ENCODE assay signal across 13 cellular contexts in the genomic region with DNA sequence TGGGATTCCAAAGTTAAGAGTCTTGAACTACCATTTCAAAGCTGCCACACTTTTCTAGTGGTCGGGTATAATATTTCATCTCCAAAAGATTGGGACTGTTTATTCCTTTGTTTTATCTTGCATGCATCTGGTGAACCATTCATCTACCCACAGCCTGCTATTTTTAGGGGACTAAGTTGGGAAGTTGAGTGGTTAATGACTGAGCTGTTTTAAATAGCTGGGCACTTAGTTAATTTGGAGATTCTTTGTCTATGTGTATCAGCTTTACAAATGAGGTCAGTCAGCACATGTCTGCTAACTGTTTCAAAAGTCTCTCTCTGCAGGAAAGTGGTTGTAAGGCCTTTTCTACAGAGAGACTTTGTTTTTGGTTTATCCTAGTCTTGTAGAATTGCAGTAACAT. TPM values are rescaled to one million over a fixed set of nuclear protein-coding genes. Genes with fewer than 3 reads are reported as not detected.
DNase-seq lines count a peak whose midpoint lies in the region; ATAC-seq and TF ChIP-seq lines count a peak whose summit lies in the region.
"Had no signal": no experiment of that assay in that cellular context is flagged by ENCODE, and none has a peak within 500 bp of the region (broad histone marks: within the 10 kb centered on the region; RNA-seq: fewer than 3 reads in every experiment).

No MANE protein-coding gene starts in this region.

- ATAC-seq in WTC11: no peak
- ATAC-seq in heart right ventricle: peak in 6 of 8 donors; percentile 25 to 84 (median 72)
- ATAC-seq in CD8-positive, alpha-beta T cell: no peak

- H4K20me1 ChIP-seq in mammary epithelial cell (ENCODE audit: insufficient read depth, low read length): no peaks in the 10 kb centered on the region
- H4K20me1 ChIP-seq in H9 (ENCODE audit: control insufficient read depth, insufficient read depth, insufficient read length): no peaks in the 10 kb centered on the region

- H3K56ac ChIP-seq in H9 (ENCODE audit: insufficient read length, low read depth, low read length): no peak overlapping the region

- no peak overlapping the region for H2BK20ac ChIP-seq in H9 (ENCODE audit: low read depth, low read length, poor library complexity, severe bottlenecking)

- H3K23me2 ChIP-seq in H9 (ENCODE audit: insufficient read length, low read depth, low read length, poor library complexity, severe bottlenecking): no peaks in the 10 kb centered on the region

- no peak overlapping the region for H2AK5ac ChIP-seq in H9 (ENCODE audit: insufficient read length, low read length)

- H3K9ac ChIP-seq in mammary epithelial cell (ENCODE audit: insufficient read depth, low read length): no peak overlapping the region
- H3K9ac ChIP-seq in H9 (ENCODE audit: extremely low read depth, insufficient read length, low read length): no peak overlapping the region

- peak overlapping the region; percentile 20 for H3K4me2 ChIP-seq in mammary epithelial cell (ENCODE audit: insufficient read depth, low read depth, low read length)
- no peak overlapping the region for H3K4me2 ChIP-seq in H9 (ENCODE audit: insufficient read depth, insufficient read length, low read length)

- H3K27me3 Mint-ChIP-seq in WTC11 (ENCODE audit: low read depth) (no peaks in the 10 kb centered on the region), H9 (ENCODE audit: low read depth) (no peaks in the 10 kb centered on the region)
- no peaks in the 10 kb centered on the region for H3K27me3 Mint-ChIP-seq in CD8-positive, alpha-beta T cell (ENCODE audit: low read depth)

- H3K4me1 ChIP-seq in mammary epithelial cell (ENCODE audit: insufficient read depth, low read length) (peaks cover 8% of the 10 kb centered on the region), breast epithelium (no peaks in the 10 kb centered on the region), heart right ventricle (peaks cover 0 to 80% (median 55%) of the 10 kb centered on the region in 9 donors), H9 (ENCODE audit: insufficient read depth, low read length) (no peaks in the 10 kb centered on the region; the same call in 1 of the 2 replicates)
- no peaks in the 10 kb centered on the region for H3K4me1 ChIP-seq in CD8-positive, alpha-beta T cell (ENCODE audit: insufficient read depth, low read length)

- no peak overlapping the region for H2BK120ac ChIP-seq in H9 (ENCODE audit: low read depth, low read length, poor library complexity, severe bottlenecking)

- H3K4me3 Mint-ChIP-seq in WTC11 (no peak overlapping the region), H9 (no peak overlapping the region)
- H3K4me3 Mint-ChIP-seq in CD8-positive, alpha-beta T cell: no peak overlapping the region

- 0 out of 2 replicates have a peak overlapping the region, but pooled peaks have one; percentile 38 for H3K27ac Mint-ChIP-seq in WTC11
- H3K27ac Mint-ChIP-seq in H9: no peak overlapping the region
- H3K27ac Mint-ChIP-seq in CD8-positive, alpha-beta T cell: no peak overlapping the region

- no peaks in the 10 kb centered on the region for H3K9me3 ChIP-seq in mammary epithelial cell (replicated peaks; ENCODE audit: insufficient read depth, low read length)
- H3K9me3 ChIP-seq in breast epithelium: no peaks in the 10 kb centered on the region
- H3K9me3 ChIP-seq in heart right ventricle: no peaks in the 10 kb centered on the region
- H3K9me3 ChIP-seq in H9 (ENCODE audit: control insufficient read depth, low read depth, low read length): no peaks in the 10 kb centered on the region
- no peaks in the 10 kb centered on the region for H3K9me3 ChIP-seq in CD8-positive, alpha-beta T cell (ENCODE audit: low read length)
- H3K9me3 ChIP-seq: spleen, stomach had no signal

- H3K36me3 Mint-ChIP-seq in WTC11 (no peaks in the 10 kb centered on the region), H9 (ENCODE audit: insufficient read depth in 1 of 3, low read depth in 3 of 3) (peaks cover 0 to 7% (median 0%) of the 10 kb centered on the region in 3 experiments; a peak in 1 of 7 replicates)
- no peaks in the 10 kb centered on the region for H3K36me3 Mint-ChIP-seq in CD8-positive, alpha-beta T cell

- H4K5ac ChIP-seq in H9 (ENCODE audit: insufficient read length, low read depth, low read length): no peak overlapping the region

- H3K4me3 ChIP-seq in mammary epithelial cell (replicated peaks in 1 of 3; ENCODE audit: insufficient read depth in 1 of 3, low read depth in 2 of 3, low read length in 3 of 3) (no peak overlapping the region), breast epithelium (no peak overlapping the region), heart right ventricle (no peak overlapping the region)
- no peak overlapping the region for H3K4me3 ChIP-seq in CD8-positive, alpha-beta T cell (ENCODE audit: low read depth, low read length)
- H3K4me3 ChIP-seq: spleen, stomach had no signal

- no peak overlapping the region for H3K4ac ChIP-seq in H9 (ENCODE audit: low read depth, low read length)

- no peak overlapping the region for H4K8ac ChIP-seq in H9 (replicated peaks; ENCODE audit: insufficient read length, low read depth, low read length)

- H4K91ac ChIP-seq in H9 (ENCODE audit: insufficient read length, low read depth, low read length): no peak overlapping the region

- no peak for TF ChIP-seq POLR2A in breast epithelium (IDR thresholded peaks at IDR 0.05)

- intact Hi-C loops in mammary epithelial cell (cut with micrococcal nuclease): loop anchor here (5.0 kb wide), 1 partner anchor 43 kb away; no protein-coding TSS in a partner anchor
- intact Hi-C loops in breast epithelium (cut with DNase I; ENCODE audit: low total_unique reads): no loop called here
- intact Hi-C loops in heart right ventricle (cut with DNase I): loop anchor here in 1 of 10 donors (5.0 kb wide), 1 partner anchor 63 kb away; no protein-coding TSS in a partner anchor
- intact Hi-C loops in CD8-positive, alpha-beta T cell (cut with DNase I, micrococcal nuclease): loop anchor here in 1 of 2 experiments (10.0 kb wide), 1 partner anchor 1629 kb away; a partner anchor contains a TSS

- H3K23ac ChIP-seq in H9 (ENCODE audit: insufficient read length, low read depth, low read length): no peak overlapping the region

- dilution Hi-C loops in mammary epithelial cell (cut with HindIII; ENCODE audit: low sequenced_read_pairs): no loop called here

- no peaks in the 10 kb centered on the region for H3K79me1 ChIP-seq in H9 (ENCODE audit: insufficient read depth, low read depth, low read length, poor library complexity, severe bottlenecking)

- no peak overlapping the region for H3K18ac ChIP-seq in H9 (ENCODE audit: insufficient read length, low read depth, low read length)

- H3K27me3 ChIP-seq in mammary epithelial cell (ENCODE audit: insufficient read depth, low read length): no peaks in the 10 kb centered on the region
- H3K27me3 ChIP-seq in breast epithelium: no peaks in the 10 kb centered on the region
- H3K27me3 ChIP-seq in heart right ventricle: no peaks in the 10 kb centered on the region
- no peaks in the 10 kb centered on the region for H3K27me3 ChIP-seq in H9 (ENCODE audit: insufficient read depth, low read length)
- no peaks in the 10 kb centered on the region for H3K27me3 ChIP-seq in CD8-positive, alpha-beta T cell (ENCODE audit: insufficient read depth, low read length)
- H3K27me3 ChIP-seq: spleen, stomach had no signal

- no peak overlapping the region for H2BK12ac ChIP-seq in H9 (ENCODE audit: insufficient read length, low read depth, low read length)

- H2AFZ ChIP-seq in mammary epithelial cell (ENCODE audit: low read depth, low read length): no peak overlapping the region
- no peak overlapping the region for H2AFZ ChIP-seq in H9 (ENCODE audit: low read length)

- WGBS in mammary epithelial cell (ENCODE audit: low coverage, missing lambda C conversion rate): 0% methylated on average over 1 of the region's 1 CpG
- 9 to 13% methylated on average over 1 of the region's 1 CpG for WGBS in heart right ventricle, 2 donors
- WGBS in H9 (ENCODE audit: extremely low coverage, insufficient read length, low lambda C conversion rate): no CpG with 5 or more reads among the region's 1 CpG

- no TSS peak for BruUV-seq in mammary epithelial cell (replicated peaks; lab: Mats Ljungman, UMichigan)

- H3K36me3 ChIP-seq in mammary epithelial cell (ENCODE audit: insufficient read depth, low read length) (peaks cover 2% of the 10 kb centered on the region), breast epithelium (no peaks in the 10 kb centered on the region), heart right ventricle (no peaks in the 10 kb centered on the region)
- no peaks in the 10 kb centered on the region for H3K36me3 ChIP-seq in CD8-positive, alpha-beta T cell (ENCODE audit: insufficient read depth, low read length)
- H3K36me3 ChIP-seq: spleen, stomach had no signal

- H3K79me2 ChIP-seq in mammary epithelial cell (ENCODE audit: insufficient read depth, low read length): peaks cover 96% of the 10 kb centered on the region
- H3K79me2 ChIP-seq in H9 (ENCODE audit: insufficient read depth, low read length): peaks cover 5% of the 10 kb centered on the region; the same call in 1 of the 2 replicates

- CTCF ChIA-PET in mammary epithelial cell (lab: Charles Lee; ENCODE audit: low non-redundant PET): no interaction called here
- CTCF ChIA-PET in WTC11 (lab: Charles Lee): no interaction called here
- CTCF ChIA-PET in CD8-positive, alpha-beta T cell (lab: Charles Lee): no interaction called here

- H3K9me3 Mint-ChIP-seq in WTC11: no peaks in the 10 kb centered on the region
- no peaks in the 10 kb centered on the region for H3K9me3 Mint-ChIP-seq in H9
- H3K9me3 Mint-ChIP-seq in CD8-positive, alpha-beta T cell: no peaks in the 10 kb centered on the region

- H3T11ph ChIP-seq in H9 (ENCODE audit: low read length): no peak overlapping the region

- H3K27ac ChIP-seq in mammary epithelial cell (ENCODE audit: insufficient read depth, low read depth, low read length): no peak overlapping the region
- no peak overlapping the region for H3K27ac ChIP-seq in breast epithelium
- H3K27ac ChIP-seq in heart right ventricle: peak overlapping the region in 9 of 10 donors; percentile 2 to 66 (median 39)
- no peak overlapping the region for H3K27ac ChIP-seq in H9 (ENCODE audit: insufficient read length, low read depth, low read length)
- H3K27ac ChIP-seq in CD8-positive, alpha-beta T cell (ENCODE audit: low read depth, low read length): no peak overlapping the region

- H2BK15ac ChIP-seq in H9 (ENCODE audit: low read depth, low read length): no peak overlapping the region

- TF ChIP-seq CTCF in mammary epithelial cell (conservative IDR thresholded peaks at IDR 0.05 in 1 of 2, IDR thresholded peaks at IDR 0.05 in 1 of 2; ENCODE audit: extremely low read depth in 1 of 2, insufficient read depth in 1 of 2, low read depth in 1 of 2, low read length in 2 of 2): no peak
- TF ChIP-seq CTCF in breast epithelium (IDR thresholded peaks at IDR 0.05): no peak
- no peak for TF ChIP-seq CTCF in WTC11 (IDR thresholded peaks at IDR 0.05)
- no peak for TF ChIP-seq CTCF in heart right ventricle (IDR thresholded peaks at IDR 0.05)
- no peak for TF ChIP-seq CTCF in H9 (conservative IDR thresholded peaks at IDR 0.05)
- no peak for TF ChIP-seq CTCF in CD8-positive, alpha-beta T cell (IDR thresholded peaks at IDR 0.05)

- no peak overlapping the region for H2BK5ac ChIP-seq in H9 (ENCODE audit: insufficient read length, low read length)

- peaks cover 20% of the 10 kb centered on the region for H3K4me1 Mint-ChIP-seq in WTC11
- peaks cover 14 to 16% of the 10 kb centered on the region in 2 experiments for H3K4me1 Mint-ChIP-seq in H9
- peaks cover 14% of the 10 kb centered on the region for H3K4me1 Mint-ChIP-seq in CD8-positive, alpha-beta T cell (ENCODE audit: low read depth)

- in situ Hi-C loops in mammary epithelial cell (cut with MboI; ENCODE audit: low sequenced_read_pairs in 2 of 2): no loop called here

- H3K14ac ChIP-seq in H9 (ENCODE audit: insufficient read depth, low read length): no peak overlapping the region

- DNase-seq in mammary epithelial cell (peak; percentile 66), breast epithelium (ENCODE audit: low spot score in 2 of 2) (no peak), WTC11 (ENCODE audit: low spot score) (no peak), heart right ventricle (no peak), stromal cell of bone marrow (ENCODE audit: low read depth) (peak; percentile 53), H9 (no peak), C1 segment of cervical spinal cord (lab: John Stamatoyannopoulos, UW) (no peak)
- DNase-seq in CD8-positive, alpha-beta T cell: no peak
- DNase-seq: AML-193, islet precursor cell, NCI-H187 treated with DMSO at 0.1 percent for 48 hours, spleen, stomach had no signal

- POLR2A ChIA-PET in WTC11 (lab: Charles Lee): no interaction called here
- POLR2A ChIA-PET in CD8-positive, alpha-beta T cell (lab: Charles Lee): no interaction called here

RNA-seq across cellular contexts. Expression of a gene that starts 8.1 kb away (rescaled TPM):
- total RNA-seq in mammary epithelial cell (10 to 100 TPM; 38.0 to 65.3 TPM), breast epithelium (100 to 1,000 TPM in 1 of 3 donors, 10 to 100 TPM in 2; 42.3 to 134 (median 42.4) TPM), WTC11 (2021) (19.9 to 23.3 TPM (median 20.2 TPM) in 3 replicates), heart right ventricle (10 to 100 TPM; 21.0 to 36.5 (median 29.9) TPM), H9 (2021) (26.4 and 28.7 TPM in 2 replicates)
- polyA plus RNA-seq in mammary epithelial cell (22.2 TPM), heart right ventricle (1 to 10 TPM; 4.9 to 7.8 TPM)
- polyA minus RNA-seq in mammary epithelial cell: 26.8 TPM
- 1 to 10 TPM; 4.6 to 4.7 TPM for total RNA-seq in CD8-positive, alpha-beta T cell

Comparison
In these comparisons a context has a peak if more than half of its experiments do, and no peak if none do; other contexts are left out.
1. DNase-seq: peak in mammary epithelial cell (single experiment) and stromal cell of bone marrow (single experiment); none in breast epithelium (0 of 2), WTC11 (single experiment), heart right ventricle (0 of 2), H9 (single experiment), C1 segment of cervical spinal cord (0 of 14) and CD8-positive, alpha-beta T cell (0 of 7).
2. H3K27ac ChIP-seq: peak in heart right ventricle (9 of 10); none in mammary epithelial cell (single experiment), breast epithelium (0 of 2), H9 (single experiment) and CD8-positive, alpha-beta T cell (single experiment).
3. ATAC-seq: peak in heart right ventricle (6 of 8); none in WTC11 (single experiment) and CD8-positive, alpha-beta T cell (single experiment).